ENCODE assay signal across 8 cellular contexts in genomic region chr2:47016172-47016913, GRCh38.
DNase-seq lines count a peak whose midpoint lies in the region; ATAC-seq and TF ChIP-seq lines count a peak whose summit lies in the region.

No MANE protein-coding gene starts in this region.

- H3K4me3 ChIP-seq in Panc1 (ENCODE audit: low read depth in 2 of 2, low read length in 2 of 2): no peak overlapping the region

- no peaks in the 10 kb centered on the region for H3K27me3 Mint-ChIP-seq in neural crest cell (ENCODE audit: low read depth)
- H3K27me3 Mint-ChIP-seq in effector memory CD8-positive, alpha-beta T cell: no peaks in the 10 kb centered on the region

- POLR2A ChIA-PET in HEK293T (lab: Yijun Ruan, JAX): no interaction called here
- POLR2A ChIA-PET in Panc1 (lab: Charles Lee): no interaction called here

- H3K4me3 Mint-ChIP-seq in neural crest cell: no peak overlapping the region
- no peak overlapping the region for H3K4me3 Mint-ChIP-seq in effector memory CD8-positive, alpha-beta T cell

- no peaks in the 10 kb centered on the region for H3K27me3 ChIP-seq in Panc1 (ENCODE audit: control insufficient read depth, insufficient read depth, low read length)

- H3K9me3 ChIP-seq in Panc1 (ENCODE audit: control insufficient read depth, insufficient read depth, low read depth, low read length): no peaks in the 10 kb centered on the region

- CTCF ChIA-PET in HEK293T (lab: Yijun Ruan, JAX) (no interaction called here), Panc1 (lab: Charles Lee) (interaction anchor here (0.6 kb wide), 1 partner anchor 105 kb away, joined by 4 read pairs; no protein-coding TSS in a partner anchor)

- H3K36me3 Mint-ChIP-seq in neural crest cell (ENCODE audit: low read depth): no peaks in the 10 kb centered on the region
- H3K36me3 Mint-ChIP-seq in effector memory CD8-positive, alpha-beta T cell (ENCODE audit: insufficient read depth): peaks cover 29% of the 10 kb centered on the region

- intact Hi-C loops in Panc1 (cut with micrococcal nuclease; ENCODE audit: unreplicated experiment): no loop called here

- BruUV-seq in Panc1 (replicated peaks; lab: Mats Ljungman, UMichigan): no TSS peak

- in situ Hi-C loops in Panc1 (cut with HindIII; ENCODE audit: low pct_unique_long_range_greater_than_20kb, low sequenced_read_pairs): no loop called here

- peak; percentile 83 for ATAC-seq in Panc1
- ATAC-seq in effector memory CD8-positive, alpha-beta T cell (replicated peaks): no peak

- TF ChIP-seq CTCF in Panc1 (IDR thresholded peaks at IDR 0.05): no peak
- TF ChIP-seq CTCF in neural crest cell (conservative IDR thresholded peaks at IDR 0.05): no peak

- H3K27ac Mint-ChIP-seq in neural crest cell (ENCODE audit: unreplicated experiment): peak overlapping the region; percentile 32
- H3K27ac Mint-ChIP-seq in effector memory CD8-positive, alpha-beta T cell: peak overlapping the region in 1 of 2 donors; percentile 30

- H3K36me3 ChIP-seq in Panc1 (ENCODE audit: control insufficient read depth, insufficient read depth, low read length): no peaks in the 10 kb centered on the region

- peak overlapping the region; percentile 73 for H3K27ac ChIP-seq in Panc1 (ENCODE audit: low read length)

- H3K9me3 Mint-ChIP-seq in neural crest cell: no peaks in the 10 kb centered on the region
- H3K9me3 Mint-ChIP-seq in effector memory CD8-positive, alpha-beta T cell: no peaks in the 10 kb centered on the region

- peaks cover 8% of the 10 kb centered on the region for H3K4me1 Mint-ChIP-seq in neural crest cell
- peaks cover 3 to 9% of the 10 kb centered on the region in 2 donors for H3K4me1 Mint-ChIP-seq in effector memory CD8-positive, alpha-beta T cell (ENCODE audit: low read depth in 2 of 2)

- peak; percentile 43 for DNase-seq in HEK293T (ENCODE audit: extremely low spot score)
- peak; percentile 71 for DNase-seq in Panc1 (ENCODE audit: low read depth, low spot score)
- peak; percentile 71 for DNase-seq in epidermal melanocyte (ENCODE audit: insufficient read length, low spot score)
- DNase-seq in neural crest cell (ENCODE audit: low read depth, low spot score): no peak
- DNase-seq in germinal center (ENCODE audit: low spot score): no peak
- no peak for DNase-seq in activated effector memory CD4-positive, alpha-beta T cell treated with Interleukin-2 at 50 U/mL for 16 hours
- DNase-seq in effector memory CD8-positive, alpha-beta T cell: no peak
- DNase-seq in middle frontal gyrus (ENCODE audit: extremely low spot score, low spot score): no peak

- H3K4me1 ChIP-seq in Panc1 (ENCODE audit: control insufficient read depth, insufficient read depth, low read length): peaks cover 15% of the 10 kb centered on the region

TF ChIP-seq in HEK293T, 16 proteins besides CTCF, POLR2A, EP300 and RAD21:
- TF ChIP-seq ZNF384 (IDR thresholded peaks at IDR 0.05) (no peak), SUZ12 (IDR thresholded peaks at IDR 0.05) (no peak), LEF1 (IDR thresholded peaks at IDR 0.05; ENCODE audit: borderline replicate concordance) (no peak), FOXM1 (IDR thresholded peaks at IDR 0.05; ENCODE audit: borderline replicate concordance) (no peak), NFRKB (IDR thresholded peaks at IDR 0.05) (no peak), L3MBTL2 (conservative IDR thresholded peaks at IDR 0.05) (no peak), TARDBP (IDR thresholded peaks at IDR 0.05) (no peak), ELF4 (IDR thresholded peaks at IDR 0.05) (no peak), BHLHE40 (IDR thresholded peaks at IDR 0.05; ENCODE audit: borderline replicate concordance) (no peak), PKNOX1 (IDR thresholded peaks at IDR 0.05) (no peak), CTBP1 (IDR thresholded peaks at IDR 0.05; ENCODE audit: borderline replicate concordance) (no peak), FOXK2 (IDR thresholded peaks at IDR 0.05) (no peak)

Comparison
In these comparisons a context has a peak if more than half of its experiments do, and no peak if none do; other contexts are left out.
1. DNase-seq: peak in HEK293T (single experiment), Panc1 (single experiment) and epidermal melanocyte (single experiment); none in neural crest cell (single experiment), germinal center (single experiment), activated effector memory CD4-positive, alpha-beta T cell treated with Interleukin-2 at 50 U/mL for 16 hours (single experiment), effector memory CD8-positive, alpha-beta T cell (0 of 3) and middle frontal gyrus (single experiment).